13 cellular contexts compared by ENCODE assay signal in genomic region chr20:49684335-49684997, GRCh38. TPM values are rescaled to one million over a fixed set of nuclear protein-coding genes. Genes with fewer than 3 reads are reported as not detected.
A peak's percentile ranks its signal among the peaks of the same experiment; 100 is the strongest.
DNase-seq lines count a peak whose midpoint lies in the region; ATAC-seq and TF ChIP-seq lines count a peak whose summit lies in the region.
"Had no signal": no experiment of that assay in that cellular context is flagged by ENCODE, and none has a peak within 500 bp of the region (broad histone marks: within the 10 kb centered on the region; RNA-seq: fewer than 3 reads in every experiment).

No MANE protein-coding gene starts in this region.

- no peak overlapping the region for H3K4me3 Mint-ChIP-seq in activated T-helper 1 cell treated with anti-CD3 and anti-CD28 coated beads, Interleukin-12 subunit alpha, Interleukin-12 subunit beta, Interleukin-2, Interleukin-4 antibody, amounts not matched to agents 30 ng/mL and 10 ng/mL and 1 ng/mL, durations not matched to agents 14 hours and 24 hours and 36 hours
- H3K4me3 Mint-ChIP-seq: HFFc6 had no signal

- H3K27me3 ChIP-seq in lung (ENCODE audit: control insufficient read depth, insufficient read depth) (no peaks in the 10 kb centered on the region), subcutaneous abdominal adipose tissue (ENCODE audit: control insufficient read depth in 5 of 5, insufficient read depth in 4 of 5, low read length in 5 of 5) (no peaks in the 10 kb centered on the region), vagina (no peaks in the 10 kb centered on the region)

- intact Hi-C loops in activated T-helper 1 cell treated with anti-CD3 and anti-CD28 coated beads, Interleukin-12 subunit alpha, Interleukin-12 subunit beta, Interleukin-2, Interleukin-4 antibody, amounts not matched to agents 30 ng/mL and 10 ng/mL and 1 ng/mL, durations not matched to agents 14 hours and 24 hours and 36 hours (cut with micrococcal nuclease), result no loop called here
- intact Hi-C loops in vagina (cut with DNase I), result no loop called here

- H3K27ac Mint-ChIP-seq in activated T-helper 1 cell treated with anti-CD3 and anti-CD28 coated beads, Interleukin-12 subunit alpha, Interleukin-12 subunit beta, Interleukin-2, Interleukin-4 antibody, amounts not matched to agents 30 ng/mL and 10 ng/mL and 1 ng/mL, durations not matched to agents 14 hours and 24 hours and 36 hours, result peak overlapping the region; percentile 0

- H3K9me3 Mint-ChIP-seq in activated T-helper 1 cell treated with anti-CD3 and anti-CD28 coated beads, Interleukin-12 subunit alpha, Interleukin-12 subunit beta, Interleukin-2, Interleukin-4 antibody, amounts not matched to agents 30 ng/mL and 10 ng/mL and 1 ng/mL, durations not matched to agents 14 hours and 24 hours and 36 hours, result no peaks in the 10 kb centered on the region
- H3K9me3 Mint-ChIP-seq: HFFc6 had no signal

- no peak overlapping the region for H3K9ac ChIP-seq in subcutaneous abdominal adipose tissue (ENCODE audit: low read length in 5 of 5)

- no peak for TF ChIP-seq CTCF in lung (IDR thresholded peaks at IDR 0.05; ENCODE audit: control extremely low read depth, extremely low read depth)
- TF ChIP-seq CTCF in vagina (IDR thresholded peaks at IDR 0.05), result no peak

- H3K27me3 Mint-ChIP-seq in activated T-helper 1 cell treated with anti-CD3 and anti-CD28 coated beads, Interleukin-12 subunit alpha, Interleukin-12 subunit beta, Interleukin-2, Interleukin-4 antibody, amounts not matched to agents 30 ng/mL and 10 ng/mL and 1 ng/mL, durations not matched to agents 14 hours and 24 hours and 36 hours (ENCODE audit: insufficient read depth), result no peaks in the 10 kb centered on the region

- 70% methylated on average over 13 of the region's 13 CpGs for WGBS in lung, 2 donors

- H3K4me3 ChIP-seq in lung (no peak overlapping the region), subcutaneous abdominal adipose tissue (ENCODE audit: low read depth in 1 of 5, low read length in 5 of 5) (no peak overlapping the region), vagina (no peak overlapping the region)

- H3K9me3 ChIP-seq in KOPT-K1 (ENCODE audit: insufficient read depth, low read length, poor library complexity, severe bottlenecking) (no peaks in the 10 kb centered on the region), lung (ENCODE audit: control insufficient read depth in 2 of 2, insufficient read depth in 1 of 2, low read length in 1 of 2) (no peaks in the 10 kb centered on the region), subcutaneous abdominal adipose tissue (ENCODE audit: control insufficient read depth in 5 of 5, low read length in 5 of 5) (no peaks in the 10 kb centered on the region), vagina (no peaks in the 10 kb centered on the region)

- TF ChIP-seq POLR2A in vagina (IDR thresholded peaks at IDR 0.05), result no peak

- ATAC-seq in lung (ENCODE audit: insufficient read depth, low FRiP score) (peak; percentile 49), GM21737 (IDR thresholded peaks at IDR 0.05; ENCODE audit: unreplicated experiment) (no peak), GM19035 (IDR thresholded peaks at IDR 0.05; ENCODE audit: unreplicated experiment) (no peak)

- peaks cover 16% of the 10 kb centered on the region for H3K36me3 Mint-ChIP-seq in activated T-helper 1 cell treated with anti-CD3 and anti-CD28 coated beads, Interleukin-12 subunit alpha, Interleukin-12 subunit beta, Interleukin-2, Interleukin-4 antibody, amounts not matched to agents 30 ng/mL and 10 ng/mL and 1 ng/mL, durations not matched to agents 14 hours and 24 hours and 36 hours (ENCODE audit: low read depth)

- peak overlapping the region; percentile 35 for H3K27ac ChIP-seq in KOPT-K1 (ENCODE audit: low read depth, low read length, poor library complexity, severe bottlenecking)
- H3K27ac ChIP-seq in lung (ENCODE audit: low read depth in 1 of 2, low read length in 1 of 2), result peak overlapping the region in 1 of 2 donors; percentile 45
- peak overlapping the region; percentile 59 for H3K27ac ChIP-seq in subcutaneous abdominal adipose tissue (ENCODE audit: low read depth, low read length)
- no peak overlapping the region for H3K27ac ChIP-seq in vagina

- no peaks in the 10 kb centered on the region for H3K36me3 ChIP-seq in KOPT-K1 (ENCODE audit: insufficient read depth, low read length)
- peaks cover 0 to 1% of the 10 kb centered on the region in 2 donors for H3K36me3 ChIP-seq in lung (ENCODE audit: control insufficient read depth in 2 of 2, insufficient read depth in 2 of 2, low read length in 2 of 2)
- no peaks in the 10 kb centered on the region for H3K36me3 ChIP-seq in subcutaneous abdominal adipose tissue (ENCODE audit: control insufficient read depth in 5 of 5, insufficient read depth in 5 of 5, low read length in 5 of 5)
- no peaks in the 10 kb centered on the region for H3K36me3 ChIP-seq in vagina

- peaks cover 58% of the 10 kb centered on the region for H3K4me1 Mint-ChIP-seq in activated T-helper 1 cell treated with anti-CD3 and anti-CD28 coated beads, Interleukin-12 subunit alpha, Interleukin-12 subunit beta, Interleukin-2, Interleukin-4 antibody, amounts not matched to agents 30 ng/mL and 10 ng/mL and 1 ng/mL, durations not matched to agents 14 hours and 24 hours and 36 hours (ENCODE audit: low read depth)

- peaks cover 12 to 26% of the 10 kb centered on the region in 2 donors for H3K4me1 ChIP-seq in lung (ENCODE audit: control insufficient read depth in 2 of 2, insufficient read depth in 2 of 2, low read length in 2 of 2)
- H3K4me1 ChIP-seq in subcutaneous abdominal adipose tissue (ENCODE audit: control insufficient read depth in 5 of 5, insufficient read depth in 5 of 5, low read length in 5 of 5), result peaks cover 2 to 72% (median 67%) of the 10 kb centered on the region in 5 donors
- H3K4me1 ChIP-seq in vagina, result peaks cover 61% of the 10 kb centered on the region

- no peak for DNase-seq in activated T-helper 1 cell treated with anti-CD3 and anti-CD28 coated beads, Interleukin-12 subunit alpha, Interleukin-12 subunit beta, Interleukin-2, Interleukin-4 antibody, amounts not matched to agents 30 ng/mL and 10 ng/mL and 1 ng/mL, durations not matched to agents 14 hours and 24 hours and 36 hours (ENCODE audit: low spot score)
- DNase-seq in lung (ENCODE audit: low spot score) (peak; percentile 37), NCI-H446 (lab: John Stamatoyannopoulos, UW) (no peak), vagina (ENCODE audit: extremely low spot score in 2 of 2) (no peak)
- DNase-seq: amniotic stem cell, HFFc6, NCI-H1092 treated with DMSO at 0.1 percent for 48 hours, NCI-H524 treated with DMSO at 0.1 percent for 48 hours, SHP77 treated with DMSO at 0.1 percent for 48 hours had no signal

RNA-seq across cellular contexts. Expression of gene B4GALT5, which starts 29.2 kb away (rescaled TPM):
- 38.9 and 39.3 TPM in 2 replicates for total RNA-seq in activated T-helper 1 cell treated with anti-CD3 and anti-CD28 coated beads, Interleukin-12 subunit alpha, Interleukin-12 subunit beta, Interleukin-2, Interleukin-4 antibody, amounts not matched to agents 30 ng/mL and 10 ng/mL and 1 ng/mL, durations not matched to agents 14 hours and 24 hours and 36 hours
- total RNA-seq in lung, result 10 to 100 TPM; 40.1 to 43.7 TPM
- polyA plus RNA-seq in lung, result 10 to 100 TPM; 13.9 to 56.7 TPM
- 17.9 TPM for total RNA-seq in vagina
